1 cellular context compared by ENCODE assay signal in genomic region chr5:158538506-158539074, GRCh38.
TF ChIP-seq lines count a peak whose summit lies in the region.

No MANE protein-coding gene starts in this region.

TF ChIP-seq in GM12878, 131 proteins besides CTCF, POLR2A, EP300 and RAD21 (continued from another document and continues in another):
- TF ChIP-seq USF2 (IDR thresholded peaks at IDR 0.05; ENCODE audit: borderline replicate concordance, low read depth, low read length), result no peak
- no peak for TF ChIP-seq EZH2 (IDR thresholded peaks at IDR 0.05; ENCODE audit: borderline replicate concordance, control insufficient read depth, low read depth, low read length)
- TF ChIP-seq, protein P1, sequence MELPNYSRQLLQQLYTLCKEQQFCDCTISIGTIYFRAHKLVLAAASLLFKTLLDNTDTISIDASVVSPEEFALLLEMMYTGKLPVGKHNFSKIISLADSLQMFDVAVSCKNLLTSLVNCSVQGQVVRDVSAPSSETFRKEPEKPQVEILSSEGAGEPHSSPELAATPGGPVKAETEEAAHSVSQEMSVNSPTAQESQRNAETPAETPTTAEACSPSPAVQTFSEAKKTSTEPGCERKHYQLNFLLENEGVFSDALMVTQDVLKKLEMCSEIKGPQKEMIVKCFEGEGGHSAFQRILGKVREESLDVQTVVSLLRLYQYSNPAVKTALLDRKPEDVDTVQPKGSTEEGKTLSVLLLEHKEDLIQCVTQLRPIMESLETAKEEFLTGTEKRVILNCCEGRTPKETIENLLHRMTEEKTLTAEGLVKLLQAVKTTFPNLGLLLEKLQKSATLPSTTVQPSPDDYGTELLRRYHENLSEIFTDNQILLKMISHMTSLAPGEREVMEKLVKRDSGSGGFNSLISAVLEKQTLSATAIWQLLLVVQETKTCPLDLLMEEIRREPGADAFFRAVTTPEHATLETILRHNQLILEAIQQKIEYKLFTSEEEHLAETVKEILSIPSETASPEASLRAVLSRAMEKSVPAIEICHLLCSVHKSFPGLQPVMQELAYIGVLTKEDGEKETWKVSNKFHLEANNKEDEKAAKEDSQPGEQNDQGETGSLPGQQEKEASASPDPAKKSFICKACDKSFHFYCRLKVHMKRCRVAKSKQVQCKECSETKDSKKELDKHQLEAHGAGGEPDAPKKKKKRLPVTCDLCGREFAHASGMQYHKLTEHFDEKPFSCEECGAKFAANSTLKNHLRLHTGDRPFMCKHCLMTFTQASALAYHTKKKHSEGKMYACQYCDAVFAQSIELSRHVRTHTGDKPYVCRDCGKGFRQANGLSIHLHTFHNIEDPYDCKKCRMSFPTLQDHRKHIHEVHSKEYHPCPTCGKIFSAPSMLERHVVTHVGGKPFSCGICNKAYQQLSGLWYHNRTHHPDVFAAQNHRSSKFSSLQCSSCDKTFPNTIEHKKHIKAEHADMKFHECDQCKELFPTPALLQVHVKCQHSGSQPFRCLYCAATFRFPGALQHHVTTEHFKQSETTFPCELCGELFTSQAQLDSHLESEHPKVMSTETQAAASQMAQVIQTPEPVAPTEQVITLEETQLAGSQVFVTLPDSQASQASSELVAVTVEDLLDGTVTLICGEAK (IDR thresholded peaks at IDR 0.05; ENCODE audit: borderline replicate concordance), result no peak
- no peak for TF ChIP-seq NR2C2 (IDR thresholded peaks at IDR 0.05; ENCODE audit: borderline replicate concordance, control insufficient read depth, insufficient read length, low read depth)
- no peak for TF ChIP-seq ATF7 (IDR thresholded peaks at IDR 0.05; ENCODE audit: low read depth)
- no peak for TF ChIP-seq POU2F2 (IDR thresholded peaks at IDR 0.05; ENCODE audit: borderline replicate concordance, low read depth, low read length)
- no peak for TF ChIP-seq PAX5 (IDR thresholded peaks at IDR 0.05; ENCODE audit: borderline replicate concordance, low read depth, low read length)
- no peak for TF ChIP-seq PAX8 (IDR thresholded peaks at IDR 0.05)
- TF ChIP-seq GABPA (IDR thresholded peaks at IDR 0.05; ENCODE audit: low read depth), result no peak
- TF ChIP-seq, protein P2, sequence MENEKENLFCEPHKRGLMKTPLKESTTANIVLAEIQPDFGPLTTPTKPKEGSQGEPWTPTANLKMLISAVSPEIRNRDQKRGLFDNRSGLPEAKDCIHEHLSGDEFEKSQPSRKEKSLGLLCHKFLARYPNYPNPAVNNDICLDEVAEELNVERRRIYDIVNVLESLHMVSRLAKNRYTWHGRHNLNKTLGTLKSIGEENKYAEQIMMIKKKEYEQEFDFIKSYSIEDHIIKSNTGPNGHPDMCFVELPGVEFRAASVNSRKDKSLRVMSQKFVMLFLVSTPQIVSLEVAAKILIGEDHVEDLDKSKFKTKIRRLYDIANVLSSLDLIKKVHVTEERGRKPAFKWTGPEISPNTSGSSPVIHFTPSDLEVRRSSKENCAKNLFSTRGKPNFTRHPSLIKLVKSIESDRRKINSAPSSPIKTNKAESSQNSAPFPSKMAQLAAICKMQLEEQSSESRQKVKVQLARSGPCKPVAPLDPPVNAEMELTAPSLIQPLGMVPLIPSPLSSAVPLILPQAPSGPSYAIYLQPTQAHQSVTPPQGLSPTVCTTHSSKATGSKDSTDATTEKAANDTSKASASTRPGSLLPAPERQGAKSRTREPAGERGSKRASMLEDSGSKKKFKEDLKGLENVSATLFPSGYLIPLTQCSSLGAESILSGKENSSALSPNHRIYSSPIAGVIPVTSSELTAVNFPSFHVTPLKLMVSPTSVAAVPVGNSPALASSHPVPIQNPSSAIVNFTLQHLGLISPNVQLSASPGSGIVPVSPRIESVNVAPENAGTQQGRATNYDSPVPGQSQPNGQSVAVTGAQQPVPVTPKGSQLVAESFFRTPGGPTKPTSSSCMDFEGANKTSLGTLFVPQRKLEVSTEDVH (IDR thresholded peaks at IDR 0.05; ENCODE audit: low read depth, partially characterized antibody), result no peak
- TF ChIP-seq TCF12 (IDR thresholded peaks at IDR 0.05; ENCODE audit: low read depth, low read length), result no peak
- peak; percentile 73 for TF ChIP-seq SPI1 (IDR thresholded peaks at IDR 0.05; ENCODE audit: borderline replicate concordance, insufficient read depth, low read depth, low read length)
- no peak for TF ChIP-seq NR2F1 (conservative IDR thresholded peaks at IDR 0.05)
- no peak for TF ChIP-seq POLR2AphosphoS2 (IDR thresholded peaks at IDR 0.05; ENCODE audit: low read depth, low read length)
- TF ChIP-seq ZNF687 (IDR thresholded peaks at IDR 0.05), result no peak
- TF ChIP-seq CEBPB (IDR thresholded peaks at IDR 0.05; ENCODE audit: borderline replicate concordance in 1 of 2, low read depth in 2 of 2, low read length in 2 of 2), result no peak
- peak; percentile 46; the same call in 1 of the 2 replicates for TF ChIP-seq ATF2 (IDR thresholded peaks at IDR 0.05; ENCODE audit: low read length)
- no peak for TF ChIP-seq CBFB (IDR thresholded peaks at IDR 0.05; ENCODE audit: low read depth)
- peak; percentile 69; the same call in 1 of the 2 replicates for TF ChIP-seq IKZF1 (conservative IDR thresholded peaks at IDR 0.05)
- TF ChIP-seq NBN (IDR thresholded peaks at IDR 0.05), result no peak
- TF ChIP-seq, protein P3, sequence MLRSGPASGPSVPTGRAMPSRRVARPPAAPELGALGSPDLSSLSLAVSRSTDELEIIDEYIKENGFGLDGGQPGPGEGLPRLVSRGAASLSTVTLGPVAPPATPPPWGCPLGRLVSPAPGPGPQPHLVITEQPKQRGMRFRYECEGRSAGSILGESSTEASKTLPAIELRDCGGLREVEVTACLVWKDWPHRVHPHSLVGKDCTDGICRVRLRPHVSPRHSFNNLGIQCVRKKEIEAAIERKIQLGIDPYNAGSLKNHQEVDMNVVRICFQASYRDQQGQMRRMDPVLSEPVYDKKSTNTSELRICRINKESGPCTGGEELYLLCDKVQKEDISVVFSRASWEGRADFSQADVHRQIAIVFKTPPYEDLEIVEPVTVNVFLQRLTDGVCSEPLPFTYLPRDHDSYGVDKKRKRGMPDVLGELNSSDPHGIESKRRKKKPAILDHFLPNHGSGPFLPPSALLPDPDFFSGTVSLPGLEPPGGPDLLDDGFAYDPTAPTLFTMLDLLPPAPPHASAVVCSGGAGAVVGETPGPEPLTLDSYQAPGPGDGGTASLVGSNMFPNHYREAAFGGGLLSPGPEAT (IDR thresholded peaks at IDR 0.05; ENCODE audit: low read depth), result peak; percentile 44; the same call in 1 of the 2 replicates
- TF ChIP-seq RELA (IDR thresholded peaks at IDR 0.05; ENCODE audit: borderline replicate concordance, partially characterized antibody), result no peak
- no peak for TF ChIP-seq SMARCA5 (IDR thresholded peaks at IDR 0.05)
- no peak for TF ChIP-seq STAT3 (IDR thresholded peaks at IDR 0.05; ENCODE audit: low read depth, low read length)
- TF ChIP-seq HCFC1 (IDR thresholded peaks at IDR 0.05; ENCODE audit: low read length), result no peak
- no peak for TF ChIP-seq ZZZ3 (IDR thresholded peaks at IDR 0.05; ENCODE audit: control insufficient read depth, insufficient read length, low read depth)
- no peak for TF ChIP-seq BCL11A (IDR thresholded peaks at IDR 0.05; ENCODE audit: low read depth, low read length)
- no peak for TF ChIP-seq ZBED1 (IDR thresholded peaks at IDR 0.05; ENCODE audit: borderline replicate concordance)
- no peak for TF ChIP-seq TARDBP (IDR thresholded peaks at IDR 0.05; ENCODE audit: borderline replicate concordance)
- TF ChIP-seq FOXM1 (IDR thresholded peaks at IDR 0.05; ENCODE audit: low read depth, low read length), result no peak
- TF ChIP-seq MXI1 (IDR thresholded peaks at IDR 0.05; ENCODE audit: low read depth, low read length), result no peak
- TF ChIP-seq ZNF207 (IDR thresholded peaks at IDR 0.05; ENCODE audit: borderline replicate concordance), result no peak
- no peak for TF ChIP-seq HDAC2 (IDR thresholded peaks at IDR 0.05)
- no peak for TF ChIP-seq SIX5 (IDR thresholded peaks at IDR 0.05; ENCODE audit: low read depth, low read length, severe bottlenecking)
- no peak for TF ChIP-seq CHD1 (IDR thresholded peaks at IDR 0.05; ENCODE audit: low read depth, low read length)
- no peak for TF ChIP-seq BMI1 (IDR thresholded peaks at IDR 0.05; ENCODE audit: borderline replicate concordance)
- no peak for TF ChIP-seq SP1 (IDR thresholded peaks at IDR 0.05; ENCODE audit: low read depth, low read length)
- TF ChIP-seq PBX3 (IDR thresholded peaks at IDR 0.05; ENCODE audit: insufficient replicate concordance, low read depth, low read length), result no peak
- TF ChIP-seq, protein P4, sequence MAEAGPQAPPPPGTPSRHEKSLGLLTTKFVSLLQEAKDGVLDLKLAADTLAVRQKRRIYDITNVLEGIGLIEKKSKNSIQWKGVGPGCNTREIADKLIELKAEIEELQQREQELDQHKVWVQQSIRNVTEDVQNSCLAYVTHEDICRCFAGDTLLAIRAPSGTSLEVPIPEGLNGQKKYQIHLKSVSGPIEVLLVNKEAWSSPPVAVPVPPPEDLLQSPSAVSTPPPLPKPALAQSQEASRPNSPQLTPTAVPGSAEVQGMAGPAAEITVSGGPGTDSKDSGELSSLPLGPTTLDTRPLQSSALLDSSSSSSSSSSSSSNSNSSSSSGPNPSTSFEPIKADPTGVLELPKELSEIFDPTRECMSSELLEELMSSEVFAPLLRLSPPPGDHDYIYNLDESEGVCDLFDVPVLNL (IDR thresholded peaks at IDR 0.05; ENCODE audit: low read depth, low read length), result no peak
- TF ChIP-seq FOS (IDR thresholded peaks at IDR 0.05; ENCODE audit: borderline replicate concordance, extremely low read depth, insufficient read length), result no peak
- TF ChIP-seq IRF4 (IDR thresholded peaks at IDR 0.05; ENCODE audit: low read depth, low read length), result 0 out of 2 replicates have a peak, but pooled peaks have one; percentile 48
- no peak for TF ChIP-seq TBL1XR1 (IDR thresholded peaks at IDR 0.05; ENCODE audit: low read depth, low read length)
- no peak for TF ChIP-seq CBX5 (IDR thresholded peaks at IDR 0.05; ENCODE audit: low read depth)
- peak; percentile 45 for TF ChIP-seq EED (IDR thresholded peaks at IDR 0.05; ENCODE audit: low read depth)
- no peak for TF ChIP-seq NFYA (IDR thresholded peaks at IDR 0.05; ENCODE audit: borderline replicate concordance, low read depth, low read length)
- TF ChIP-seq RAD51 (IDR thresholded peaks at IDR 0.05), result no peak
- TF ChIP-seq IKZF2 (IDR thresholded peaks at IDR 0.05), result peak; percentile 43 to 64; a peak in 2 of 4 replicates
- TF ChIP-seq CHD2 (IDR thresholded peaks at IDR 0.05; ENCODE audit: borderline replicate concordance, low read depth, low read length), result no peak
- no peak for TF ChIP-seq WRNIP1 (IDR thresholded peaks at IDR 0.05; ENCODE audit: borderline replicate concordance, low read depth, low read length)
- TF ChIP-seq RB1 (IDR thresholded peaks at IDR 0.05; ENCODE audit: borderline replicate concordance), result no peak
- no peak for TF ChIP-seq MTA3 (IDR thresholded peaks at IDR 0.05; ENCODE audit: borderline replicate concordance, low read length)
- TF ChIP-seq MYB (IDR thresholded peaks at IDR 0.05; ENCODE audit: borderline replicate concordance, low read depth, low read length), result no peak
- peak; percentile 45; the same call in 1 of the 2 replicates for TF ChIP-seq GATAD2B (conservative IDR thresholded peaks at IDR 0.05; ENCODE audit: low read depth)
- no peak for TF ChIP-seq CBX3 (IDR thresholded peaks at IDR 0.05; ENCODE audit: borderline replicate concordance, low read depth)
